In genomic region chr5:92909545-92909962, GRCh38 we compare ENCODE assay signal across 9 cellular contexts.
DNase-seq lines count a peak whose midpoint lies in the region; ATAC-seq and TF ChIP-seq lines count a peak whose summit lies in the region.
"Had no signal": no experiment of that assay in that cellular context is flagged by ENCODE, and none has a peak within 500 bp of the region (broad histone marks: within the 10 kb centered on the region; RNA-seq: fewer than 3 reads in every experiment).

No MANE protein-coding gene starts in this region.

- ATAC-seq in HG02973 (IDR thresholded peaks at IDR 0.05; ENCODE audit: unreplicated experiment): no peak

- H3K27me3 ChIP-seq in neuron (ENCODE audit: insufficient read depth, low read length): no peaks in the 10 kb centered on the region
- H3K27me3 ChIP-seq in CD4-positive, alpha-beta memory T cell (ENCODE audit: insufficient read depth, low read length): no peaks in the 10 kb centered on the region
- H3K27me3 ChIP-seq: tibial artery had no signal

- no peak overlapping the region for H3K27ac ChIP-seq in RWPE1
- no peak overlapping the region for H3K27ac ChIP-seq in CD4-positive, alpha-beta memory T cell (ENCODE audit: low read depth, low read length)
- H3K27ac ChIP-seq: parathyroid adenoma, tibial artery had no signal

- peaks cover 64% of the 10 kb centered on the region for H3K4me1 ChIP-seq in neuron (ENCODE audit: insufficient read depth, low read length)
- H3K4me1 ChIP-seq in CD4-positive, alpha-beta memory T cell (ENCODE audit: insufficient read depth, low read length): no peaks in the 10 kb centered on the region
- H3K4me1 ChIP-seq: parathyroid adenoma had no signal

- no peak overlapping the region for H3K27ac Mint-ChIP-seq in CD4-positive, alpha-beta memory T cell

- H3K9me3 Mint-ChIP-seq in CD4-positive, alpha-beta memory T cell: peaks cover 0 to 1% (median 0%) of the 10 kb centered on the region in 8 donors

- DNase-seq in Kasumi-1 (lab: John Stamatoyannopoulos, UW) (peak; percentile 27 to 38), cerebellar cortex (ENCODE audit: low spot score) (peak; percentile 46), RWPE1 (ENCODE audit: low spot score) (no peak)
- DNase-seq in CD4-positive, alpha-beta memory T cell: no peak
- DNase-seq: tibial artery had no signal

- H3K27me3 Mint-ChIP-seq in CD4-positive, alpha-beta memory T cell: no peaks in the 10 kb centered on the region

- POLR2A ChIA-PET in RWPE1 (lab: Yijun Ruan, JAX; ENCODE audit: low non-redundant PET): no interaction called here
- POLR2A ChIA-PET in CD4-positive, alpha-beta memory T cell (lab: Charles Lee; ENCODE audit: partially characterized antibody): no interaction called here

- no peak overlapping the region for H2AFZ ChIP-seq in neuron (ENCODE audit: low read depth, low read length)
- H2AFZ ChIP-seq: parathyroid adenoma had no signal

- no peaks in the 10 kb centered on the region for H3K36me3 ChIP-seq in neuron (ENCODE audit: insufficient read depth, low read length)
- no peaks in the 10 kb centered on the region for H3K36me3 ChIP-seq in CD4-positive, alpha-beta memory T cell (ENCODE audit: insufficient read depth, low read length)
- H3K36me3 ChIP-seq: tibial artery had no signal

- H3K4me3 ChIP-seq in neuron (ENCODE audit: low read length): peak overlapping the region; percentile 20
- no peak overlapping the region for H3K4me3 ChIP-seq in CD4-positive, alpha-beta memory T cell (ENCODE audit: low read length in 2 of 2)
- H3K4me3 ChIP-seq: tibial artery had no signal

- peak; percentile 52 for TF ChIP-seq CTCF in GM12873 (IDR thresholded peaks at IDR 0.05; ENCODE audit: insufficient read depth, low read depth, low read length, missing control alignments)
- no peak; the same call in 1 of the 2 replicates for TF ChIP-seq CTCF in RWPE1 (conservative IDR thresholded peaks at IDR 0.05; ENCODE audit: low read depth)

- H3K4me1 Mint-ChIP-seq in CD4-positive, alpha-beta memory T cell: no peaks in the 10 kb centered on the region

- no peak overlapping the region for H3K4me3 Mint-ChIP-seq in CD4-positive, alpha-beta memory T cell

- CTCF ChIA-PET in RWPE1 (lab: Yijun Ruan, JAX): interaction anchor here (0.5 kb wide), 1 partner anchor 14 kb away, joined by 3 read pairs; no protein-coding TSS in a partner anchor
- CTCF ChIA-PET in CD4-positive, alpha-beta memory T cell (lab: Charles Lee; ENCODE audit: partially characterized antibody): no interaction called here

- H3K36me3 Mint-ChIP-seq in CD4-positive, alpha-beta memory T cell: no peaks in the 10 kb centered on the region

- no peaks in the 10 kb centered on the region for H3K9me3 ChIP-seq in neuron (ENCODE audit: low read length)
- H3K9me3 ChIP-seq in CD4-positive, alpha-beta memory T cell (ENCODE audit: control insufficient read depth in 1 of 2, low read length in 2 of 2): no peaks in the 10 kb centered on the region
- H3K9me3 ChIP-seq: tibial artery had no signal

- intact Hi-C loops in CD4-positive, alpha-beta memory T cell (cut with micrococcal nuclease): no loop called here

Comparison
In these comparisons a context has a peak if more than half of its experiments do, and no peak if none do; other contexts are left out.
1. DNase-seq: peak in Kasumi-1 (2 of 2) and cerebellar cortex (single experiment); none in RWPE1 (single experiment) and CD4-positive, alpha-beta memory T cell (0 of 5).